24 cellular contexts compared by ENCODE assay signal in the genomic region with DNA sequence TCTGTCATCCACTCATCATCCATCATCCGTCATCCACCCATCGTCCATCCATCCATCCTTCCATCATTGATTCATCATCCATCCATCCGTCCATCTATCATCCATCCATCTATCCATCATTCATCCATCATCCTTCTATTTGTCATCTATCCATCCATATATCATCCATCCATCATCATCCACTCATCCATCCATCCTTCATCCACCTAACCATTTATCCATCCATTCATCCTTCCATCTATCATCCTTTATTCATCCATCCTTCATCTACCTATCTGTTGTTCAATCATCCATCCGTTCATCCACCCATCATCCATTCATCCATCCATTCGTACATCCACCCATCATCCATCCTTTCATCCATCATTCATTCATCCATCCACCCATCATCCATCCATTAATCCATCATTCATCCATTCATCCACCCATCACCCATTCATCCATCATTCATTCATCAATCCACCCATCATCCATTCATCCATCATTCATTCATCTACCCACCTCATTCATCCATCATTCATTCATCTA.
"Had no signal": no experiment of that assay in that cellular context is flagged by ENCODE, and none has a peak within 500 bp of the region (broad histone marks: within the 10 kb centered on the region; RNA-seq: fewer than 3 reads in every experiment).

No MANE protein-coding gene starts in this region.

- H3K4me1 ChIP-seq: left lung, lower lobe of right lung, right atrium auricular region, upper lobe of left lung had no signal

- H3K4me3 ChIP-seq: left lung, lower lobe of right lung, ovary, right atrium auricular region, tibial nerve, upper lobe of left lung had no signal

- ATAC-seq: left colon; left lung; lower lobe of right lung; naive thymus-derived CD8-positive, alpha-beta T cell; sciatic nerve; stimulated activated memory B cell treated with anti-CD40 and anti-IgM and Interleukin-4, amounts not matched to agents 10 μg/mL and 1 μg/mL and 100 μg/mL, for 72 hours; stimulated activated naive CD8-positive, alpha-beta T cell treated with anti-CD3 and anti-CD28 coated beads, Interleukin-15, amount 100 ng/mL, for 72 hours had no signal

- DNase-seq: hypothalamus; immature natural killer cell; kidney; left colon; left lung; lower lobe of right lung; mammary epithelial cell; mesenchymal stem cell; ovary; small intestine; stimulated activated CD4-positive, alpha-beta T cell treated with anti-CD3 and anti-CD28 coated beads, Interleukin-1b, Interleukin-23, amount 100 ng/mL, for 48 hours; stimulated activated CD4-positive, alpha-beta T cell treated with anti-CD3 and anti-CD28 coated beads, Interleukin-2, amount 100 ng/mL, for 48 hours; stimulated activated CD4-positive, alpha-beta T cell treated with anti-CD3 and anti-CD28 coated beads, Interleukin-4, amount 100 ng/mL, for 4 hours; stimulated activated CD8-positive, alpha-beta memory T cell treated with anti-CD3 and anti-CD28 coated beads, Interleukin-4, amount 100 ng/mL, for 48 hours; stimulated activated naive CD4-positive, alpha-beta T cell treated with Interleukin-2 at 50 U/mL for 16 hours; stimulated activated naive CD8-positive, alpha-beta T cell treated with anti-CD3 and anti-CD28 coated beads, Interleukin-15, amount 100 ng/mL, for 72 hours; substantia nigra; upper lobe of left lung had no signal

- H3K27ac ChIP-seq: left lung, lower lobe of right lung, ovary, right atrium auricular region, tibial nerve, upper lobe of left lung had no signal

- H3K36me3 ChIP-seq: left lung, lower lobe of right lung, ovary, right atrium auricular region, tibial nerve, upper lobe of left lung had no signal

- H3K9me3 ChIP-seq: lower lobe of right lung, ovary, right atrium auricular region, tibial nerve, upper lobe of left lung had no signal

- H3K27me3 ChIP-seq: ovary, right atrium auricular region, upper lobe of left lung had no signal

- FAIRE-seq: islet of Langerhans, kidney, small intestine had no signal
